8 cellular contexts compared by ENCODE assay signal in genomic region chr10:89327803-89328441, GRCh38. TPM values are rescaled to one million over a fixed set of nuclear protein-coding genes. Genes with fewer than 3 reads are reported as not detected.
DNase-seq lines count a peak whose midpoint lies in the region; ATAC-seq, FAIRE-seq and TF ChIP-seq lines count a peak whose summit lies in the region.

A gene with protein sequence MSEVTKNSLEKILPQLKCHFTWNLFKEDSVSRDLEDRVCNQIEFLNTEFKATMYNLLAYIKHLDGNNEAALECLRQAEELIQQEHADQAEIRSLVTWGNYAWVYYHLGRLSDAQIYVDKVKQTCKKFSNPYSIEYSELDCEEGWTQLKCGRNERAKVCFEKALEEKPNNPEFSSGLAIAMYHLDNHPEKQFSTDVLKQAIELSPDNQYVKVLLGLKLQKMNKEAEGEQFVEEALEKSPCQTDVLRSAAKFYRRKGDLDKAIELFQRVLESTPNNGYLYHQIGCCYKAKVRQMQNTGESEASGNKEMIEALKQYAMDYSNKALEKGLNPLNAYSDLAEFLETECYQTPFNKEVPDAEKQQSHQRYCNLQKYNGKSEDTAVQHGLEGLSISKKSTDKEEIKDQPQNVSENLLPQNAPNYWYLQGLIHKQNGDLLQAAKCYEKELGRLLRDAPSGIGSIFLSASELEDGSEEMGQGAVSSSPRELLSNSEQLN (plus strand): TSS chr10:89327997. CDS start chr10:89328074, 77 bp downstream.

- no peaks in the 10 kb centered on the region for H3F3A ChIP-seq in Loucy (ENCODE audit: low read depth)

- peak within 1 kb of the TSS; percentile 58 for H2AFZ ChIP-seq in Loucy (ENCODE audit: low read length)

- no peaks in the 10 kb centered on the region for H3K27me3 ChIP-seq in Loucy (ENCODE audit: insufficient read depth, low read length, poor library complexity, severe bottlenecking)
- no peaks in the 10 kb centered on the region for H3K27me3 ChIP-seq in naive thymus-derived CD4-positive, alpha-beta T cell (ENCODE audit: control insufficient read depth in 2 of 2, insufficient read depth in 2 of 2, low read length in 2 of 2)
- no peaks in the 10 kb centered on the region for H3K27me3 ChIP-seq in aorta (ENCODE audit: control insufficient read depth in 1 of 2, insufficient read depth in 2 of 2, low read length in 1 of 2)

- POLR2A ChIA-PET in A549 (lab: Yijun Ruan, JAX), result interaction anchor here (0.9 to 1.9 kb wide), 10 partner anchors 12 to 76 kb away, joined by 3 to 9 read pairs (median 3); partner anchors contain the start of genes IFIT2 and LIPA
- POLR2A ChIA-PET in activated CD4-positive, alpha-beta memory T cell treated with anti-CD3 and anti-CD28 coated beads, Interleukin-2, amount 10 ng/mL, durations not matched to agents 7 days and 5 days (lab: Charles Lee), result interaction anchor here (0.7 to 2.1 kb wide), 6 partner anchors 9 to 91 kb away, joined by 3 to 18 read pairs (median 6); partner anchors contain the start of genes IFIT1, IFIT2 and IFIT5
- POLR2A ChIA-PET in naive thymus-derived CD4-positive, alpha-beta T cell (lab: Charles Lee), result interaction anchor here (0.8 to 1.6 kb wide), 4 partner anchors 19 to 86 kb away, joined by 3 to 19 read pairs (median 4); partner anchors contain the start of genes IFIT2 and IFIT5

- FAIRE-seq in A549 (lab: Jason Lieb, UNC), result no peak

- H3K36me3 ChIP-seq in Loucy (ENCODE audit: insufficient read depth, low read length) (no peaks in the 10 kb centered on the region), aorta (ENCODE audit: control insufficient read depth in 1 of 2, insufficient read depth in 2 of 2, low read length in 1 of 2) (no peaks in the 10 kb centered on the region)
- H3K36me3 ChIP-seq in naive thymus-derived CD4-positive, alpha-beta T cell (ENCODE audit: control insufficient read depth in 2 of 3, insufficient read depth in 3 of 3, low read length in 3 of 3), result no peaks in the 10 kb centered on the region

- DNase-seq in A549 (ENCODE audit: low read depth in 1 of 2, low spot score in 1 of 2), result peak; percentile 76 to 77
- DNase-seq in activated CD4-positive, alpha-beta memory T cell treated with anti-CD3 and anti-CD28 coated beads, Interleukin-2, amount 10 ng/mL, durations not matched to agents 7 days and 5 days, result peak; percentile 32
- DNase-seq in fibroblast of peridontal ligament (ENCODE audit: extremely low read depth), result peak; percentile 97
- DNase-seq in naive thymus-derived CD4-positive, alpha-beta T cell, result peak in 7 of 9 donors; percentile 22 to 42 (median 30)
- peak in 1 of 2 donors; percentile 80 for DNase-seq in aorta
- DNase-seq in NCI-H1105 (lab: John Stamatoyannopoulos, UW), result no peak

- peak within 1 kb of the TSS; percentile 81 for H3K4me3 Mint-ChIP-seq in activated CD4-positive, alpha-beta memory T cell treated with anti-CD3 and anti-CD28 coated beads, Interleukin-2, amount 10 ng/mL, durations not matched to agents 7 days and 5 days
- peak within 1 kb of the TSS; percentile 80 to 94 (median 90) for H3K4me3 Mint-ChIP-seq in naive thymus-derived CD4-positive, alpha-beta T cell

- WGBS in A549 (ENCODE audit: missing lambda C conversion rate), result 2% methylated on average over 7 of the region's 7 CpGs
- 0 to 1% methylated on average over 7 of the region's 7 CpGs for WGBS in aorta, 2 donors

- H3K4me3 ChIP-seq in A549 (peak within 1 kb of the TSS; percentile 34), Loucy (ENCODE audit: low read length, poor library complexity, severe bottlenecking) (peak within 1 kb of the TSS; percentile 62), aorta (ENCODE audit: low read length in 2 of 2) (peak within 1 kb of the TSS; percentile 65 to 84)
- peak within 1 kb of the TSS; percentile 68 for H3K4me3 ChIP-seq in naive thymus-derived CD4-positive, alpha-beta T cell (ENCODE audit: low read length)

- TF ChIP-seq RAD21 in A549 (conservative IDR thresholded peaks at IDR 0.05 in 1 of 2, IDR thresholded peaks at IDR 0.05 in 1 of 2), result no peak; a peak in 1 of 5 replicates

- H3K9me2 ChIP-seq in Loucy (replicated peaks; ENCODE audit: low read depth, low read length), result no peaks in the 10 kb centered on the region

- no peaks in the 10 kb centered on the region for H4K20me1 ChIP-seq in Loucy (ENCODE audit: insufficient read depth, low read length, poor library complexity, severe bottlenecking)

- peaks cover 13% of the 10 kb centered on the region for H3K27me3 Mint-ChIP-seq in activated CD4-positive, alpha-beta memory T cell treated with anti-CD3 and anti-CD28 coated beads, Interleukin-2, amount 10 ng/mL, durations not matched to agents 7 days and 5 days
- peaks cover 0 to 16% (median 0%) of the 10 kb centered on the region in 5 donors for H3K27me3 Mint-ChIP-seq in naive thymus-derived CD4-positive, alpha-beta T cell

- H3K9me3 ChIP-seq in A549 (no peaks in the 10 kb centered on the region), Loucy (ENCODE audit: insufficient read depth, low read depth, low read length) (no peaks in the 10 kb centered on the region), aorta (ENCODE audit: control insufficient read depth, low read length) (no peaks in the 10 kb centered on the region)
- no peaks in the 10 kb centered on the region for H3K9me3 ChIP-seq in naive thymus-derived CD4-positive, alpha-beta T cell (ENCODE audit: control insufficient read depth in 2 of 3, low read length in 3 of 3)

- TF ChIP-seq POLR2A in A549 (IDR thresholded peaks at IDR 0.05; ENCODE audit: low read length) (no peak), GM10847 (IDR thresholded peaks at IDR 0.05; ENCODE audit: extremely low read depth, insufficient read length) (peak; percentile 23)

- peaks cover 22% of the 10 kb centered on the region for H3K4me1 ChIP-seq in A549
- H3K4me1 ChIP-seq in Loucy (ENCODE audit: insufficient read depth, low read length, poor library complexity, severe bottlenecking), result peaks cover 37% of the 10 kb centered on the region
- peaks cover 14 to 25% of the 10 kb centered on the region in 2 donors for H3K4me1 ChIP-seq in naive thymus-derived CD4-positive, alpha-beta T cell (ENCODE audit: control insufficient read depth in 2 of 2, insufficient read depth in 2 of 2, low read length in 2 of 2)
- peaks cover under 1 to 2% of the 10 kb centered on the region in 2 donors for H3K4me1 ChIP-seq in aorta (ENCODE audit: control insufficient read depth in 1 of 2, insufficient read depth in 2 of 2, low read length in 2 of 2)

- peak within 1 kb of the TSS; percentile 72 for H3K27ac Mint-ChIP-seq in activated CD4-positive, alpha-beta memory T cell treated with anti-CD3 and anti-CD28 coated beads, Interleukin-2, amount 10 ng/mL, durations not matched to agents 7 days and 5 days
- peak within 1 kb of the TSS; percentile 70 to 94 (median 87) for H3K27ac Mint-ChIP-seq in naive thymus-derived CD4-positive, alpha-beta T cell

- ATAC-seq in A549 (peak; percentile 96 to 97), aorta (ENCODE audit: low FRiP score) (peak; percentile 87)
- ATAC-seq in naive thymus-derived CD4-positive, alpha-beta T cell, result peak; percentile 65

- H3K9ac ChIP-seq in Loucy (ENCODE audit: low read depth, low read length, poor library complexity, severe bottlenecking), result peak within 1 kb of the TSS; percentile 42

- H3K79me2 ChIP-seq in Loucy (ENCODE audit: insufficient read depth, low read length), result no peaks in the 10 kb centered on the region

- no peak for TF ChIP-seq CTCF in A549 (IDR thresholded peaks at IDR 0.05)
- no peak for TF ChIP-seq CTCF in Loucy (conservative IDR thresholded peaks at IDR 0.05; ENCODE audit: low read length)

- TF ChIP-seq EP300 in A549 (IDR thresholded peaks at IDR 0.05), result no peak

- H3K36me3 Mint-ChIP-seq in activated CD4-positive, alpha-beta memory T cell treated with anti-CD3 and anti-CD28 coated beads, Interleukin-2, amount 10 ng/mL, durations not matched to agents 7 days and 5 days (ENCODE audit: low read depth), result peaks cover 50% of the 10 kb centered on the region
- peaks cover 0 to 35% (median 0%) of the 10 kb centered on the region in 5 donors for H3K36me3 Mint-ChIP-seq in naive thymus-derived CD4-positive, alpha-beta T cell

- H3K9me3 Mint-ChIP-seq in activated CD4-positive, alpha-beta memory T cell treated with anti-CD3 and anti-CD28 coated beads, Interleukin-2, amount 10 ng/mL, durations not matched to agents 7 days and 5 days, result no peaks in the 10 kb centered on the region
- H3K9me3 Mint-ChIP-seq in naive thymus-derived CD4-positive, alpha-beta T cell, result peaks cover 0 to 9% (median 0%) of the 10 kb centered on the region in 11 donors

- H3K4me2 ChIP-seq in A549 (peak within 1 kb of the TSS; percentile 83), Loucy (ENCODE audit: low read depth, low read length, poor library complexity, severe bottlenecking) (peak within 1 kb of the TSS; percentile 62)

- CTCF ChIA-PET in A549 (lab: Yijun Ruan, JAX), result interaction anchor here (0.9 to 1.7 kb wide), 4 partner anchors 24 to 64 kb away, joined by 3 to 6 read pairs (median 4); partner anchors contain the start of gene IFIT1
- CTCF ChIA-PET in activated CD4-positive, alpha-beta memory T cell treated with anti-CD3 and anti-CD28 coated beads, Interleukin-2, amount 10 ng/mL, durations not matched to agents 7 days and 5 days (lab: Charles Lee), result interaction anchor here (1.0 kb wide), 1 partner anchor 86 kb away, joined by 3 read pairs; the partner anchor contains the start of gene IFIT5
- CTCF ChIA-PET in naive thymus-derived CD4-positive, alpha-beta T cell (lab: Charles Lee), result interaction anchor here (1.5 kb wide), 1 partner anchor 41 kb away, joined by 5 read pairs; no protein-coding TSS in a partner anchor

- intact Hi-C loops in naive thymus-derived CD4-positive, alpha-beta T cell (cut with micrococcal nuclease), result loop anchor here in 1 of 2 donors (1.0 kb wide), 2 partner anchors 26 to 64 kb away; partner anchors contain the start of genes IFIT1 and IFIT2
- intact Hi-C loops in aorta (cut with DNase I), result loop anchor here in 1 of 2 donors (5.0 kb wide), 1 partner anchor 44 kb away; no protein-coding TSS in a partner anchor

- H3K4me1 Mint-ChIP-seq in activated CD4-positive, alpha-beta memory T cell treated with anti-CD3 and anti-CD28 coated beads, Interleukin-2, amount 10 ng/mL, durations not matched to agents 7 days and 5 days, result peaks cover 58% of the 10 kb centered on the region
- peaks cover 26 to 59% (median 54%) of the 10 kb centered on the region in 7 donors for H3K4me1 Mint-ChIP-seq in naive thymus-derived CD4-positive, alpha-beta T cell

- H3K27ac ChIP-seq in A549 (peak within 1 kb of the TSS; percentile 75 to 89), aorta (ENCODE audit: low read depth in 1 of 2, low read length in 2 of 2) (peak within 1 kb of the TSS in 1 of 2 donors; percentile 80)
- peak within 1 kb of the TSS; percentile 62 for H3K27ac ChIP-seq in naive thymus-derived CD4-positive, alpha-beta T cell (ENCODE audit: low read depth, low read length)

RNA-seq across cellular contexts. Expression of the gene that starts here (rescaled TPM):
- polyA plus RNA-seq in A549 (2011; rRNA removed) (1.5 and 1.6 TPM in 2 replicates), A549 (2017; fragmentation: RNase III; extraction: RNeasy Plus Mini Kit Qiagen cat#74134 plus additional on column Dnase treatment) (2.1 to 2.4 TPM (median 2.2 TPM) in 3 replicates), aorta (10 to 100 TPM; 15.0 to 15.7 TPM)
- polyA plus RNA-seq in A549 (2012; cell fraction: cytosol; rRNA removed), result 0.33 and 0.36 TPM in 2 replicates
- 0.16 and 0.18 TPM in 2 replicates for polyA plus RNA-seq in A549 (2012; cell fraction: nucleus; rRNA removed)
- 0.10 and 0.41 TPM in 2 replicates for polyA minus RNA-seq in A549 (2011; rRNA and poly(A)+ RNA removed)
- total RNA-seq in activated CD4-positive, alpha-beta memory T cell treated with anti-CD3 and anti-CD28 coated beads, Interleukin-2, amount 10 ng/mL, durations not matched to agents 7 days and 5 days, result 10 to 100 TPM; 72.6 to 74.5 TPM
- 10 to 100 TPM in 1 of 5 experiments, 1 to 10 TPM in 4; 1.8 to 22.3 (median 3.2) TPM for total RNA-seq in naive thymus-derived CD4-positive, alpha-beta T cell
- 10 to 100 TPM in 1 of 2 donors, 1 to 10 TPM in 1; 4.1 to 13.1 TPM for polyA plus RNA-seq in naive thymus-derived CD4-positive, alpha-beta T cell
- 10 to 100 TPM; 14.2 to 19.0 TPM for total RNA-seq in aorta
